Comparison of ENCODE assay signal across 1 cellular context in the genomic region with DNA sequence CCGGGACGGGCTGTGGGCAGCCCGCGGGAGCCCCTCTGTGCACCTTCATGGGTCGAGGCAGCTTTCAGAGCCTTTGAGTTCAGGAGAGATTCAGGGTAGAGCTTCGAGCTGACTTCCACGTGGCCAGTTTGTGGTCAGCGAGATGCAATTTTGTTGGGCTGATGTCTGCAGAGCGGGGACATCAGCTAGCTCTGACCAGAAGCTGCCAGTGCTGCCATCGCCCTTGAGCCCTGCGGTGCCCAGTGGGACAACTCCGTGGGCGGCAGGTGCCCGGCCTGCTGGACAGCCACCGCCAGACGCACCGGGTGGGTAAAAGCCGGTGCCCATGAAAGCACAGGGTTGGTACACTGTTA.
TF ChIP-seq lines count a peak whose summit lies in the region.

No MANE protein-coding gene starts in this region.

TF ChIP-seq in K562, 482 proteins besides CTCF, POLR2A, EP300 and RAD21 (continued from another document and continues in another):
- TF ChIP-seq, protein P1, sequence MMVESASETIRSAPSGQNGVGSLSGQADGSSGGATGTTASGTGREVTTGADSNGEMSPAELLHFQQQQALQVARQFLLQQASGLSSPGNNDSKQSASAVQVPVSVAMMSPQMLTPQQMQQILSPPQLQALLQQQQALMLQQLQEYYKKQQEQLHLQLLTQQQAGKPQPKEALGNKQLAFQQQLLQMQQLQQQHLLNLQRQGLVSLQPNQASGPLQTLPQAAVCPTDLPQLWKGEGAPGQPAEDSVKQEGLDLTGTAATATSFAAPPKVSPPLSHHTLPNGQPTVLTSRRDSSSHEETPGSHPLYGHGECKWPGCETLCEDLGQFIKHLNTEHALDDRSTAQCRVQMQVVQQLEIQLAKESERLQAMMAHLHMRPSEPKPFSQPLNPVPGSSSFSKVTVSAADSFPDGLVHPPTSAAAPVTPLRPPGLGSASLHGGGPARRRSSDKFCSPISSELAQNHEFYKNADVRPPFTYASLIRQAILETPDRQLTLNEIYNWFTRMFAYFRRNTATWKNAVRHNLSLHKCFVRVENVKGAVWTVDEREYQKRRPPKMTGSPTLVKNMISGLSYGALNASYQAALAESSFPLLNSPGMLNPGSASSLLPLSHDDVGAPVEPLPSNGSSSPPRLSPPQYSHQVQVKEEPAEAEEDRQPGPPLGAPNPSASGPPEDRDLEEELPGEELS (CRISPR knock-in tag; IDR thresholded peaks at IDR 0.05; ENCODE audit: borderline replicate concordance), result no peak
- TF ChIP-seq TCF7L2 (IDR thresholded peaks at IDR 0.05; ENCODE audit: low read depth, low read length) (no peak), ZNF384 (IDR thresholded peaks at IDR 0.05; ENCODE audit: low read depth, low read length) (no peak), STAT5A (IDR thresholded peaks at IDR 0.05; ENCODE audit: borderline replicate concordance, low read length) (no peak), CEBPG (CRISPR knock-in tag; IDR thresholded peaks at IDR 0.05) (no peak), CEBPG (tag; conservative IDR thresholded peaks at IDR 0.05 in 1 of 2, IDR thresholded peaks at IDR 0.05 in 1 of 2) (no peak), FOXK1 (CRISPR knock-in tag; IDR thresholded peaks at IDR 0.05; ENCODE audit: borderline replicate concordance) (peak; percentile 78), JUNB (CRISPR knock-in tag; conservative IDR thresholded peaks at IDR 0.05) (no peak), POLR3A (IDR thresholded peaks at IDR 0.05; ENCODE audit: borderline replicate concordance, extremely low read depth, insufficient read depth, insufficient read length) (no peak), HNRNPK (IDR thresholded peaks at IDR 0.05; ENCODE audit: low read depth, low read length, poor library complexity, severe bottlenecking) (no peak), EP400 (IDR thresholded peaks at IDR 0.05) (peak; percentile 77; the same call in 1 of the 2 replicates), SAFB2 (IDR thresholded peaks at IDR 0.05; ENCODE audit: borderline replicate concordance, low read depth, low read length, severe bottlenecking) (no peak), HDAC8 (tag; IDR thresholded peaks at IDR 0.05) (peak; percentile 65), TGIF2 (CRISPR knock-in tag; IDR thresholded peaks at IDR 0.05) (no peak), ESRRB (CRISPR knock-in tag; IDR thresholded peaks at IDR 0.05; ENCODE audit: borderline replicate concordance) (no peak), ZNF274 (IDR thresholded peaks at IDR 0.05; ENCODE audit: borderline replicate concordance, low read depth, low read length) (no peak), POLR2AphosphoS5 (IDR thresholded peaks at IDR 0.05; ENCODE audit: control insufficient read depth, insufficient read depth, low read depth, low read length) (no peak; the same call in 1 of the 2 replicates), MAZ (CRISPR knock-in tag; conservative IDR thresholded peaks at IDR 0.05 in 1 of 2, IDR thresholded peaks at IDR 0.05 in 1 of 2) (no peak), TEAD1 (CRISPR knock-in tag; IDR thresholded peaks at IDR 0.05) (no peak), NR4A1 (CRISPR knock-in tag; IDR thresholded peaks at IDR 0.05) (no peak), NR4A1 (tag; IDR thresholded peaks at IDR 0.05) (peak; percentile 78), NR2C1 (IDR thresholded peaks at IDR 0.05) (no peak), NR2C1 (tag; IDR thresholded peaks at IDR 0.05) (no peak), KLF13 (tag; IDR thresholded peaks at IDR 0.05; ENCODE audit: borderline replicate concordance, low read depth) (no peak), ZNF551 (CRISPR knock-in tag; IDR thresholded peaks at IDR 0.05) (no peak), HEY1 (CRISPR knock-in tag; IDR thresholded peaks at IDR 0.05; ENCODE audit: borderline replicate concordance) (no peak), FOXP1 (CRISPR knock-in tag; IDR thresholded peaks at IDR 0.05) (no peak), ZNF778 (CRISPR knock-in tag; IDR thresholded peaks at IDR 0.05) (no peak), SOX6 (IDR thresholded peaks at IDR 0.05) (no peak), ZFPM2 (CRISPR knock-in tag; IDR thresholded peaks at IDR 0.05) (0 out of 2 replicates have a peak, but pooled peaks have one; percentile 64)
- TF ChIP-seq, protein P2, sequence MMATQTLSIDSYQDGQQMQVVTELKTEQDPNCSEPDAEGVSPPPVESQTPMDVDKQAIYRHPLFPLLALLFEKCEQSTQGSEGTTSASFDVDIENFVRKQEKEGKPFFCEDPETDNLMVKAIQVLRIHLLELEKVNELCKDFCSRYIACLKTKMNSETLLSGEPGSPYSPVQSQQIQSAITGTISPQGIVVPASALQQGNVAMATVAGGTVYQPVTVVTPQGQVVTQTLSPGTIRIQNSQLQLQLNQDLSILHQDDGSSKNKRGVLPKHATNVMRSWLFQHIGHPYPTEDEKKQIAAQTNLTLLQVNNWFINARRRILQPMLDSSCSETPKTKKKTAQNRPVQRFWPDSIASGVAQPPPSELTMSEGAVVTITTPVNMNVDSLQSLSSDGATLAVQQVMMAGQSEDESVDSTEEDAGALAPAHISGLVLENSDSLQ (IDR thresholded peaks at IDR 0.05), result no peak
- TF ChIP-seq, protein P3, sequence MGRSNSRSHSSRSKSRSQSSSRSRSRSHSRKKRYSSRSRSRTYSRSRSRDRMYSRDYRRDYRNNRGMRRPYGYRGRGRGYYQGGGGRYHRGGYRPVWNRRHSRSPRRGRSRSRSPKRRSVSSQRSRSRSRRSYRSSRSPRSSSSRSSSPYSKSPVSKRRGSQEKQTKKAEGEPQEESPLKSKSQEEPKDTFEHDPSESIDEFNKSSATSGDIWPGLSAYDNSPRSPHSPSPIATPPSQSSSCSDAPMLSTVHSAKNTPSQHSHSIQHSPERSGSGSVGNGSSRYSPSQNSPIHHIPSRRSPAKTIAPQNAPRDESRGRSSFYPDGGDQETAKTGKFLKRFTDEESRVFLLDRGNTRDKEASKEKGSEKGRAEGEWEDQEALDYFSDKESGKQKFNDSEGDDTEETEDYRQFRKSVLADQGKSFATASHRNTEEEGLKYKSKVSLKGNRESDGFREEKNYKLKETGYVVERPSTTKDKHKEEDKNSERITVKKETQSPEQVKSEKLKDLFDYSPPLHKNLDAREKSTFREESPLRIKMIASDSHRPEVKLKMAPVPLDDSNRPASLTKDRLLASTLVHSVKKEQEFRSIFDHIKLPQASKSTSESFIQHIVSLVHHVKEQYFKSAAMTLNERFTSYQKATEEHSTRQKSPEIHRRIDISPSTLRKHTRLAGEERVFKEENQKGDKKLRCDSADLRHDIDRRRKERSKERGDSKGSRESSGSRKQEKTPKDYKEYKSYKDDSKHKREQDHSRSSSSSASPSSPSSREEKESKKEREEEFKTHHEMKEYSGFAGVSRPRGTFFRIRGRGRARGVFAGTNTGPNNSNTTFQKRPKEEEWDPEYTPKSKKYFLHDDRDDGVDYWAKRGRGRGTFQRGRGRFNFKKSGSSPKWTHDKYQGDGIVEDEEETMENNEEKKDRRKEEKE (IDR thresholded peaks at IDR 0.05; ENCODE audit: borderline replicate concordance in 1 of 2, control insufficient read depth in 1 of 2, low read depth in 2 of 2, low read length in 1 of 2), result no peak
- TF ChIP-seq, protein P4, sequence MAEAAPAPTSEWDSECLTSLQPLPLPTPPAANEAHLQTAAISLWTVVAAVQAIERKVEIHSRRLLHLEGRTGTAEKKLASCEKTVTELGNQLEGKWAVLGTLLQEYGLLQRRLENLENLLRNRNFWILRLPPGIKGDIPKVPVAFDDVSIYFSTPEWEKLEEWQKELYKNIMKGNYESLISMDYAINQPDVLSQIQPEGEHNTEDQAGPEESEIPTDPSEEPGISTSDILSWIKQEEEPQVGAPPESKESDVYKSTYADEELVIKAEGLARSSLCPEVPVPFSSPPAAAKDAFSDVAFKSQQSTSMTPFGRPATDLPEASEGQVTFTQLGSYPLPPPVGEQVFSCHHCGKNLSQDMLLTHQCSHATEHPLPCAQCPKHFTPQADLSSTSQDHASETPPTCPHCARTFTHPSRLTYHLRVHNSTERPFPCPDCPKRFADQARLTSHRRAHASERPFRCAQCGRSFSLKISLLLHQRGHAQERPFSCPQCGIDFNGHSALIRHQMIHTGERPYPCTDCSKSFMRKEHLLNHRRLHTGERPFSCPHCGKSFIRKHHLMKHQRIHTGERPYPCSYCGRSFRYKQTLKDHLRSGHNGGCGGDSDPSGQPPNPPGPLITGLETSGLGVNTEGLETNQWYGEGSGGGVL (CRISPR knock-in tag; IDR thresholded peaks at IDR 0.05), result no peak
- TF ChIP-seq, protein P5, sequence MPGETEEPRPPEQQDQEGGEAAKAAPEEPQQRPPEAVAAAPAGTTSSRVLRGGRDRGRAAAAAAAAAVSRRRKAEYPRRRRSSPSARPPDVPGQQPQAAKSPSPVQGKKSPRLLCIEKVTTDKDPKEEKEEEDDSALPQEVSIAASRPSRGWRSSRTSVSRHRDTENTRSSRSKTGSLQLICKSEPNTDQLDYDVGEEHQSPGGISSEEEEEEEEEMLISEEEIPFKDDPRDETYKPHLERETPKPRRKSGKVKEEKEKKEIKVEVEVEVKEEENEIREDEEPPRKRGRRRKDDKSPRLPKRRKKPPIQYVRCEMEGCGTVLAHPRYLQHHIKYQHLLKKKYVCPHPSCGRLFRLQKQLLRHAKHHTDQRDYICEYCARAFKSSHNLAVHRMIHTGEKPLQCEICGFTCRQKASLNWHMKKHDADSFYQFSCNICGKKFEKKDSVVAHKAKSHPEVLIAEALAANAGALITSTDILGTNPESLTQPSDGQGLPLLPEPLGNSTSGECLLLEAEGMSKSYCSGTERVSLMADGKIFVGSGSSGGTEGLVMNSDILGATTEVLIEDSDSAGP (CRISPR knock-in tag; IDR thresholded peaks at IDR 0.05), result no peak
- TF ChIP-seq, protein P6, sequence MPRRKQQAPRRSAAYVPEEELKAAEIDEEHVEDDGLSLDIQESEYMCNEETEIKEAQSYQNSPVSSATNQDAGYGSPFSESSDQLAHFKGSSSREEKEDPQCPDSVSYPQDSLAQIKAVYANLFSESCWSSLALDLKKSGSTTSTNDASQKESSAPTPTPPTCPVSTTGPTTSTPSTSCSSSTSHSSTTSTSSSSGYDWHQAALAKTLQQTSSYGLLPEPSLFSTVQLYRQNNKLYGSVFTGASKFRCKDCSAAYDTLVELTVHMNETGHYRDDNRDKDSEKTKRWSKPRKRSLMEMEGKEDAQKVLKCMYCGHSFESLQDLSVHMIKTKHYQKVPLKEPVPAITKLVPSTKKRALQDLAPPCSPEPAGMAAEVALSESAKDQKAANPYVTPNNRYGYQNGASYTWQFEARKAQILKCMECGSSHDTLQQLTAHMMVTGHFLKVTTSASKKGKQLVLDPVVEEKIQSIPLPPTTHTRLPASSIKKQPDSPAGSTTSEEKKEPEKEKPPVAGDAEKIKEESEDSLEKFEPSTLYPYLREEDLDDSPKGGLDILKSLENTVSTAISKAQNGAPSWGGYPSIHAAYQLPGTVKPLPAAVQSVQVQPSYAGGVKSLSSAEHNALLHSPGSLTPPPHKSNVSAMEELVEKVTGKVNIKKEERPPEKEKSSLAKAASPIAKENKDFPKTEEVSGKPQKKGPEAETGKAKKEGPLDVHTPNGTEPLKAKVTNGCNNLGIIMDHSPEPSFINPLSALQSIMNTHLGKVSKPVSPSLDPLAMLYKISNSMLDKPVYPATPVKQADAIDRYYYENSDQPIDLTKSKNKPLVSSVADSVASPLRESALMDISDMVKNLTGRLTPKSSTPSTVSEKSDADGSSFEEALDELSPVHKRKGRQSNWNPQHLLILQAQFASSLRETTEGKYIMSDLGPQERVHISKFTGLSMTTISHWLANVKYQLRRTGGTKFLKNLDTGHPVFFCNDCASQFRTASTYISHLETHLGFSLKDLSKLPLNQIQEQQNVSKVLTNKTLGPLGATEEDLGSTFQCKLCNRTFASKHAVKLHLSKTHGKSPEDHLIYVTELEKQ (CRISPR knock-in tag; IDR thresholded peaks at IDR 0.05), result no peak
- TF ChIP-seq, protein P7, sequence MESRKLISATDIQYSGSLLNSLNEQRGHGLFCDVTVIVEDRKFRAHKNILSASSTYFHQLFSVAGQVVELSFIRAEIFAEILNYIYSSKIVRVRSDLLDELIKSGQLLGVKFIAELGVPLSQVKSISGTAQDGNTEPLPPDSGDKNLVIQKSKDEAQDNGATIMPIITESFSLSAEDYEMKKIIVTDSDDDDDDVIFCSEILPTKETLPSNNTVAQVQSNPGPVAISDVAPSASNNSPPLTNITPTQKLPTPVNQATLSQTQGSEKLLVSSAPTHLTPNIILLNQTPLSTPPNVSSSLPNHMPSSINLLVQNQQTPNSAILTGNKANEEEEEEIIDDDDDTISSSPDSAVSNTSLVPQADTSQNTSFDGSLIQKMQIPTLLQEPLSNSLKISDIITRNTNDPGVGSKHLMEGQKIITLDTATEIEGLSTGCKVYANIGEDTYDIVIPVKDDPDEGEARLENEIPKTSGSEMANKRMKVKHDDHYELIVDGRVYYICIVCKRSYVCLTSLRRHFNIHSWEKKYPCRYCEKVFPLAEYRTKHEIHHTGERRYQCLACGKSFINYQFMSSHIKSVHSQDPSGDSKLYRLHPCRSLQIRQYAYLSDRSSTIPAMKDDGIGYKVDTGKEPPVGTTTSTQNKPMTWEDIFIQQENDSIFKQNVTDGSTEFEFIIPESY (CRISPR knock-in tag; IDR thresholded peaks at IDR 0.05), result 0 out of 2 replicates have a peak, but pooled peaks have one; percentile 17
- TF ChIP-seq, protein P8, sequence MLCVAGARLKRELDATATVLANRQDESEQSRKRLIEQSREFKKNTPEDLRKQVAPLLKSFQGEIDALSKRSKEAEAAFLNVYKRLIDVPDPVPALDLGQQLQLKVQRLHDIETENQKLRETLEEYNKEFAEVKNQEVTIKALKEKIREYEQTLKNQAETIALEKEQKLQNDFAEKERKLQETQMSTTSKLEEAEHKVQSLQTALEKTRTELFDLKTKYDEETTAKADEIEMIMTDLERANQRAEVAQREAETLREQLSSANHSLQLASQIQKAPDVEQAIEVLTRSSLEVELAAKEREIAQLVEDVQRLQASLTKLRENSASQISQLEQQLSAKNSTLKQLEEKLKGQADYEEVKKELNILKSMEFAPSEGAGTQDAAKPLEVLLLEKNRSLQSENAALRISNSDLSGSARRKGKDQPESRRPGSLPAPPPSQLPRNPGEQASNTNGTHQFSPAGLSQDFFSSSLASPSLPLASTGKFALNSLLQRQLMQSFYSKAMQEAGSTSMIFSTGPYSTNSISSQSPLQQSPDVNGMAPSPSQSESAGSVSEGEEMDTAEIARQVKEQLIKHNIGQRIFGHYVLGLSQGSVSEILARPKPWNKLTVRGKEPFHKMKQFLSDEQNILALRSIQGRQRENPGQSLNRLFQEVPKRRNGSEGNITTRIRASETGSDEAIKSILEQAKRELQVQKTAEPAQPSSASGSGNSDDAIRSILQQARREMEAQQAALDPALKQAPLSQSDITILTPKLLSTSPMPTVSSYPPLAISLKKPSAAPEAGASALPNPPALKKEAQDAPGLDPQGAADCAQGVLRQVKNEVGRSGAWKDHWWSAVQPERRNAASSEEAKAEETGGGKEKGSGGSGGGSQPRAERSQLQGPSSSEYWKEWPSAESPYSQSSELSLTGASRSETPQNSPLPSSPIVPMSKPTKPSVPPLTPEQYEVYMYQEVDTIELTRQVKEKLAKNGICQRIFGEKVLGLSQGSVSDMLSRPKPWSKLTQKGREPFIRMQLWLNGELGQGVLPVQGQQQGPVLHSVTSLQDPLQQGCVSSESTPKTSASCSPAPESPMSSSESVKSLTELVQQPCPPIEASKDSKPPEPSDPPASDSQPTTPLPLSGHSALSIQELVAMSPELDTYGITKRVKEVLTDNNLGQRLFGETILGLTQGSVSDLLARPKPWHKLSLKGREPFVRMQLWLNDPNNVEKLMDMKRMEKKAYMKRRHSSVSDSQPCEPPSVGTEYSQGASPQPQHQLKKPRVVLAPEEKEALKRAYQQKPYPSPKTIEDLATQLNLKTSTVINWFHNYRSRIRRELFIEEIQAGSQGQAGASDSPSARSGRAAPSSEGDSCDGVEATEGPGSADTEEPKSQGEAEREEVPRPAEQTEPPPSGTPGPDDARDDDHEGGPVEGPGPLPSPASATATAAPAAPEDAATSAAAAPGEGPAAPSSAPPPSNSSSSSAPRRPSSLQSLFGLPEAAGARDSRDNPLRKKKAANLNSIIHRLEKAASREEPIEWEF (CRISPR knock-in tag; IDR thresholded peaks at IDR 0.05), result no peak
- TF ChIP-seq, protein P9, sequence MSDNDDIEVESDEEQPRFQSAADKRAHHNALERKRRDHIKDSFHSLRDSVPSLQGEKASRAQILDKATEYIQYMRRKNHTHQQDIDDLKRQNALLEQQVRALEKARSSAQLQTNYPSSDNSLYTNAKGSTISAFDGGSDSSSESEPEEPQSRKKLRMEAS (CRISPR knock-in tag; IDR thresholded peaks at IDR 0.05), result peak; percentile 71
